Comparison of ENCODE assay signal across 1 cellular context in genomic region chr2:85538507-85539360, GRCh38.
TF ChIP-seq lines count a peak whose summit lies in the region.

Gene MAT2A, plus strand, starts transcription at chr2:85539168. Its CDS starts 120 bp downstream, at chr2:85539288.

TF ChIP-seq in K562, 482 proteins besides CTCF, POLR2A, EP300 and RAD21 (continued from another document and continues in another):
- TF ChIP-seq, protein P1, sequence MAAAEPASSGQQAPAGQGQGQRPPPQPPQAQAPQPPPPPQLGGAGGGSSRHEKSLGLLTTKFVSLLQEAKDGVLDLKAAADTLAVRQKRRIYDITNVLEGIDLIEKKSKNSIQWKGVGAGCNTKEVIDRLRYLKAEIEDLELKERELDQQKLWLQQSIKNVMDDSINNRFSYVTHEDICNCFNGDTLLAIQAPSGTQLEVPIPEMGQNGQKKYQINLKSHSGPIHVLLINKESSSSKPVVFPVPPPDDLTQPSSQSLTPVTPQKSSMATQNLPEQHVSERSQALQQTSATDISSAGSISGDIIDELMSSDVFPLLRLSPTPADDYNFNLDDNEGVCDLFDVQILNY (CRISPR knock-in tag; IDR thresholded peaks at IDR 0.05): peak; percentile 91
- 0 out of 2 replicates have a peak, but pooled peaks have one; percentile 2 for TF ChIP-seq CBFA2T2 (conservative IDR thresholded peaks at IDR 0.05)
- peak; percentile 68 for TF ChIP-seq NBN (IDR thresholded peaks at IDR 0.05; ENCODE audit: low read depth)
- no peak for TF ChIP-seq ZNF77 (CRISPR knock-in tag; IDR thresholded peaks at IDR 0.05)
- TF ChIP-seq ZNF830 (CRISPR knock-in tag; IDR thresholded peaks at IDR 0.05): no peak; the same call in 1 of the 2 replicates
- TF ChIP-seq, protein P2, sequence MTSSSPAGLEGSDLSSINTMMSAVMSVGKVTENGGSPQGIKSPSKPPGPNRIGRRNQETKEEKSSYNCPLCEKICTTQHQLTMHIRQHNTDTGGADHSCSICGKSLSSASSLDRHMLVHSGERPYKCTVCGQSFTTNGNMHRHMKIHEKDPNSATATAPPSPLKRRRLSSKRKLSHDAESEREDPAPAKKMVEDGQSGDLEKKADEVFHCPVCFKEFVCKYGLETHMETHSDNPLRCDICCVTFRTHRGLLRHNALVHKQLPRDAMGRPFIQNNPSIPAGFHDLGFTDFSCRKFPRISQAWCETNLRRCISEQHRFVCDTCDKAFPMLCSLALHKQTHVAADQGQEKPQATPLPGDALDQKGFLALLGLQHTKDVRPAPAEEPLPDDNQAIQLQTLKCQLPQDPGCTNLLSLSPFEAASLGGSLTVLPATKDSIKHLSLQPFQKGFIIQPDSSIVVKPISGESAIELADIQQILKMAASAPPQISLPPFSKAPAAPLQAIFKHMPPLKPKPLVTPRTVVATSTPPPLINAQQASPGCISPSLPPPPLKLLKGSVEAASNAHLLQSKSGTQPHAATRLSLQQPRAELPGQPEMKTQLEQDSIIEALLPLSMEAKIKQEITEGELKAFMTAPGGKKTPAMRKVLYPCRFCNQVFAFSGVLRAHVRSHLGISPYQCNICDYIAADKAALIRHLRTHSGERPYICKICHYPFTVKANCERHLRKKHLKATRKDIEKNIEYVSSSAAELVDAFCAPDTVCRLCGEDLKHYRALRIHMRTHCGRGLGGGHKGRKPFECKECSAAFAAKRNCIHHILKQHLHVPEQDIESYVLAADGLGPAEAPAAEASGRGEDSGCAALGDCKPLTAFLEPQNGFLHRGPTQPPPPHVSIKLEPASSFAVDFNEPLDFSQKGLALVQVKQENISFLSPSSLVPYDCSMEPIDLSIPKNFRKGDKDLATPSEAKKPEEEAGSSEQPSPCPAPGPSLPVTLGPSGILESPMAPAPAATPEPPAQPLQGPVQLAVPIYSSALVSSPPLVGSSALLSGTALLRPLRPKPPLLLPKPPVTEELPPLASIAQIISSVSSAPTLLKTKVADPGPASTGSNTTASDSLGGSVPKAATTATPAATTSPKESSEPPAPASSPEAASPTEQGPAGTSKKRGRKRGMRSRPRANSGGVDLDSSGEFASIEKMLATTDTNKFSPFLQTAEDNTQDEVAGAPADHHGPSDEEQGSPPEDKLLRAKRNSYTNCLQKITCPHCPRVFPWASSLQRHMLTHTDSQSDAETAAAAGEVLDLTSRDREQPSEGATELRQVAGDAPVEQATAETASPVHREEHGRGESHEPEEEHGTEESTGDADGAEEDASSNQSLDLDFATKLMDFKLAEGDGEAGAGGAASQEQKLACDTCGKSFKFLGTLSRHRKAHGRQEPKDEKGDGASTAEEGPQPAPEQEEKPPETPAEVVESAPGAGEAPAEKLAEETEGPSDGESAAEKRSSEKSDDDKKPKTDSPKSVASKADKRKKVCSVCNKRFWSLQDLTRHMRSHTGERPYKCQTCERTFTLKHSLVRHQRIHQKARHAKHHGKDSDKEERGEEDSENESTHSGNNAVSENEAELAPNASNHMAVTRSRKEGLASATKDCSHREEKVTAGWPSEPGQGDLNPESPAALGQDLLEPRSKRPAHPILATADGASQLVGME (CRISPR knock-in tag; IDR thresholded peaks at IDR 0.05): 0 out of 2 replicates have a peak, but pooled peaks have one; percentile 37
- no peak for TF ChIP-seq ZNF217 (CRISPR knock-in tag; IDR thresholded peaks at IDR 0.05)
- peak; percentile 42; the same call in 1 of the 2 replicates for TF ChIP-seq C11orf30 (IDR thresholded peaks at IDR 0.05; ENCODE audit: low read depth)
- TF ChIP-seq ZNF143 (CRISPR knock-in tag; IDR thresholded peaks at IDR 0.05): no peak
- TF ChIP-seq YBX1 (IDR thresholded peaks at IDR 0.05): no peak
- TF ChIP-seq NFATC3 (IDR thresholded peaks at IDR 0.05): no peak
- TF ChIP-seq TFE3 (CRISPR knock-in tag; IDR thresholded peaks at IDR 0.05): no peak
- TF ChIP-seq RFX1 (IDR thresholded peaks at IDR 0.05): no peak
- peak; percentile 78; the same call in 1 of the 2 replicates for TF ChIP-seq CBFB (CRISPR knock-in tag; IDR thresholded peaks at IDR 0.05)
- peak; percentile 95 for TF ChIP-seq SRSF3 (IDR thresholded peaks at IDR 0.05; ENCODE audit: insufficient read depth, low read length)
- TF ChIP-seq, protein P3, sequence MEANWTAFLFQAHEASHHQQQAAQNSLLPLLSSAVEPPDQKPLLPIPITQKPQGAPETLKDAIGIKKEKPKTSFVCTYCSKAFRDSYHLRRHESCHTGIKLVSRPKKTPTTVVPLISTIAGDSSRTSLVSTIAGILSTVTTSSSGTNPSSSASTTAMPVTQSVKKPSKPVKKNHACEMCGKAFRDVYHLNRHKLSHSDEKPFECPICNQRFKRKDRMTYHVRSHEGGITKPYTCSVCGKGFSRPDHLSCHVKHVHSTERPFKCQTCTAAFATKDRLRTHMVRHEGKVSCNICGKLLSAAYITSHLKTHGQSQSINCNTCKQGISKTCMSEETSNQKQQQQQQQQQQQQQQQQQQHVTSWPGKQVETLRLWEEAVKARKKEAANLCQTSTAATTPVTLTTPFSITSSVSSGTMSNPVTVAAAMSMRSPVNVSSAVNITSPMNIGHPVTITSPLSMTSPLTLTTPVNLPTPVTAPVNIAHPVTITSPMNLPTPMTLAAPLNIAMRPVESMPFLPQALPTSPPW (CRISPR knock-in tag; IDR thresholded peaks at IDR 0.05): no peak; the same call in 1 of the 2 replicates
- TF ChIP-seq ILF3 (IDR thresholded peaks at IDR 0.05; ENCODE audit: borderline replicate concordance): 0 out of 2 replicates have a peak, but pooled peaks have one; percentile 67
- no peak for TF ChIP-seq DLX4 (CRISPR knock-in tag; IDR thresholded peaks at IDR 0.05)
- peak; percentile 60 for TF ChIP-seq RBM39 (optimal IDR thresholded peaks at IDR 0.05; ENCODE audit: low read depth, low read length)
- TF ChIP-seq RFX7 (CRISPR knock-in tag; IDR thresholded peaks at IDR 0.05): no peak
- TF ChIP-seq BRD9 (IDR thresholded peaks at IDR 0.05; ENCODE audit: low read depth, partially characterized antibody): peak; percentile 60
- TF ChIP-seq KLF1 (tag; IDR thresholded peaks at IDR 0.05): peak; percentile 56; the same call in 1 of the 2 replicates
- TF ChIP-seq ZNF354B (CRISPR knock-in tag; IDR thresholded peaks at IDR 0.05): no peak
- TF ChIP-seq, protein P4, sequence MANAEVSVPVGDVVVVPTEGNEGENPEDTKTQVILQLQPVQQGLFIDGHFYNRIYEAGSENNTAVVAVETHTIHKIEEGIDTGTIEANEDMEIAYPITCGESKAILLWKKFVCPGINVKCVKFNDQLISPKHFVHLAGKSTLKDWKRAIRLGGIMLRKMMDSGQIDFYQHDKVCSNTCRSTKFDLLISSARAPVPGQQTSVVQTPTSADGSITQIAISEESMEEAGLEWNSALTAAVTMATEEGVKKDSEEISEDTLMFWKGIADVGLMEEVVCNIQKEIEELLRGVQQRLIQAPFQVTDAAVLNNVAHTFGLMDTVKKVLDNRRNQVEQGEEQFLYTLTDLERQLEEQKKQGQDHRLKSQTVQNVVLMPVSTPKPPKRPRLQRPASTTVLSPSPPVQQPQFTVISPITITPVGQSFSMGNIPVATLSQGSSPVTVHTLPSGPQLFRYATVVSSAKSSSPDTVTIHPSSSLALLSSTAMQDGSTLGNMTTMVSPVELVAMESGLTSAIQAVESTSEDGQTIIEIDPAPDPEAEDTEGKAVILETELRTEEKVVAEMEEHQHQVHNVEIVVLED (CRISPR knock-in tag; IDR thresholded peaks at IDR 0.05): no peak; the same call in 1 of the 2 replicates
- TF ChIP-seq RBM22 (IDR thresholded peaks at IDR 0.05; ENCODE audit: low read depth, low read length, poor library complexity, severe bottlenecking): no peak
- peak; percentile 99; the same call in 1 of the 2 replicates for TF ChIP-seq KAT7 (CRISPR knock-in tag; IDR thresholded peaks at IDR 0.05; ENCODE audit: borderline replicate concordance)
- TF ChIP-seq NUFIP1 (IDR thresholded peaks at IDR 0.05; ENCODE audit: partially characterized antibody): peak; percentile 85
- 0 out of 2 replicates have a peak, but pooled peaks have one; percentile 21 for TF ChIP-seq ZHX1 (conservative IDR thresholded peaks at IDR 0.05; ENCODE audit: low read length)
- no peak for TF ChIP-seq ZNF274 (IDR thresholded peaks at IDR 0.05; ENCODE audit: borderline replicate concordance, low read depth, low read length)
- TF ChIP-seq U2AF1 (optimal IDR thresholded peaks at IDR 0.05; ENCODE audit: low read depth, low read length): peak; percentile 99
- peak; percentile 65 for TF ChIP-seq TAF9B (IDR thresholded peaks at IDR 0.05; ENCODE audit: partially characterized antibody)
- TF ChIP-seq DNMT1 (IDR thresholded peaks at IDR 0.05): no peak
- TF ChIP-seq ZNF263 (CRISPR knock-in tag; IDR thresholded peaks at IDR 0.05; ENCODE audit: borderline replicate concordance): no peak
- TF ChIP-seq GABPB2 (CRISPR knock-in tag; conservative IDR thresholded peaks at IDR 0.05): no peak
- TF ChIP-seq SMARCE1 (IDR thresholded peaks at IDR 0.05): peak; percentile 24; the same call in 1 of the 2 replicates
- peak; percentile 95 for TF ChIP-seq CXXC5 (CRISPR knock-in tag; IDR thresholded peaks at IDR 0.05)
- peak; percentile 98 for TF ChIP-seq POLR2H (tag; IDR thresholded peaks at IDR 0.05; ENCODE audit: low read depth)
- TF ChIP-seq SIN3A (IDR thresholded peaks at IDR 0.05; ENCODE audit: borderline replicate concordance in 2 of 2, control insufficient read depth in 1 of 2, low read depth in 2 of 2, low read length in 2 of 2): peak; percentile 47 to 76; a peak in 1 of 4 replicates
- peak; percentile 72; the same call in 1 of the 2 replicates for TF ChIP-seq SREBF1 (IDR thresholded peaks at IDR 0.05; ENCODE audit: borderline replicate concordance, low read depth, low read length)
- TF ChIP-seq, protein P5, sequence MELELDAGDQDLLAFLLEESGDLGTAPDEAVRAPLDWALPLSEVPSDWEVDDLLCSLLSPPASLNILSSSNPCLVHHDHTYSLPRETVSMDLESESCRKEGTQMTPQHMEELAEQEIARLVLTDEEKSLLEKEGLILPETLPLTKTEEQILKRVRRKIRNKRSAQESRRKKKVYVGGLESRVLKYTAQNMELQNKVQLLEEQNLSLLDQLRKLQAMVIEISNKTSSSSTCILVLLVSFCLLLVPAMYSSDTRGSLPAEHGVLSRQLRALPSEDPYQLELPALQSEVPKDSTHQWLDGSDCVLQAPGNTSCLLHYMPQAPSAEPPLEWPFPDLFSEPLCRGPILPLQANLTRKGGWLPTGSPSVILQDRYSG (tag; conservative IDR thresholded peaks at IDR 0.05; ENCODE audit: low read depth): no peak; the same call in 1 of the 2 replicates
- TF ChIP-seq ZNF717 (CRISPR knock-in tag; IDR thresholded peaks at IDR 0.05): peak; percentile 59; the same call in 1 of the 2 replicates
- no peak for TF ChIP-seq PHF20 (IDR thresholded peaks at IDR 0.05; ENCODE audit: partially characterized antibody)
- peak; percentile 99 for TF ChIP-seq NFRKB (IDR thresholded peaks at IDR 0.05; ENCODE audit: low read depth)
- peak; percentile 26; the same call in 1 of the 2 replicates for TF ChIP-seq NFE2 (IDR thresholded peaks at IDR 0.05; ENCODE audit: low read depth)
- TF ChIP-seq GTF2F1 (IDR thresholded peaks at IDR 0.05; ENCODE audit: low read depth, low read length): peak; percentile 97
- TF ChIP-seq ZNF764 (CRISPR knock-in tag; IDR thresholded peaks at IDR 0.05; ENCODE audit: low read depth): no peak
- TF ChIP-seq E2F4 (CRISPR knock-in tag; IDR thresholded peaks at IDR 0.05; ENCODE audit: low read depth): peak; percentile 40; the same call in 1 of the 2 replicates
- TF ChIP-seq ZNF384 (IDR thresholded peaks at IDR 0.05; ENCODE audit: low read depth, low read length): no peak
- no peak for TF ChIP-seq U2AF2 (optimal IDR thresholded peaks at IDR 0.05; ENCODE audit: low read depth, low read length)
- TF ChIP-seq ZNF124 (CRISPR knock-in tag; IDR thresholded peaks at IDR 0.05): no peak
